Comparison of ENCODE assay signal across 1 cellular context in genomic region chr16:2195316-2196161, GRCh38.
A peak's percentile ranks its signal among the peaks of the same experiment; 100 is the strongest.
TF ChIP-seq lines count a peak whose summit lies in the region.

No MANE protein-coding gene starts in this region.

TF ChIP-seq in HEK293, 187 proteins besides CTCF, POLR2A, EP300 and RAD21 (continued from another document):
- TF ChIP-seq PATZ1 (tag by site-specific recombination; IDR thresholded peaks at IDR 0.05) (peak; percentile 29; the same call in 1 of the 2 replicates), ZNF132 (tag by site-specific recombination; IDR thresholded peaks at IDR 0.05; ENCODE audit: borderline replicate concordance) (no peak), KLF9 (tag by site-specific recombination; IDR thresholded peaks at IDR 0.05; ENCODE audit: low read depth) (peak; percentile 63), ZNF335 (tag by site-specific recombination; conservative IDR thresholded peaks at IDR 0.05) (peak; percentile 43), ATF2 (tag by site-specific recombination; IDR thresholded peaks at IDR 0.05; ENCODE audit: low read depth) (no peak), ZNF121 (tag by site-specific recombination; IDR thresholded peaks at IDR 0.05) (no peak), KLF7 (tag by site-specific recombination; IDR thresholded peaks at IDR 0.05; ENCODE audit: borderline replicate concordance) (no peak), ZFP69B (tag by site-specific recombination; IDR thresholded peaks at IDR 0.05) (no peak), BCL11B (tag by site-specific recombination; IDR thresholded peaks at IDR 0.05; ENCODE audit: low read depth) (no peak), ZNF146 (tag by site-specific recombination; IDR thresholded peaks at IDR 0.05) (no peak), ZNF391 (tag by site-specific recombination; IDR thresholded peaks at IDR 0.05; ENCODE audit: borderline replicate concordance, low read depth) (no peak)
